ENCODE assay signal across 18 cellular contexts in genomic region chr6:79557683-79558082, GRCh38. TPM values are rescaled to one million over a fixed set of nuclear protein-coding genes. Genes with fewer than 3 reads are reported as not detected.
A peak's percentile ranks its signal among the peaks of the same experiment; 100 is the strongest.
DNase-seq lines count a peak whose midpoint lies in the region; ATAC-seq and TF ChIP-seq lines count a peak whose summit lies in the region.
"Had no signal": no experiment of that assay in that cellular context is flagged by ENCODE, and none has a peak within 500 bp of the region (broad histone marks: within the 10 kb centered on the region; RNA-seq: fewer than 3 reads in every experiment).

No MANE protein-coding gene starts in this region.

- H2BK20ac ChIP-seq in H9 (ENCODE audit: low read depth, low read length, poor library complexity, severe bottlenecking), result no peak overlapping the region

- H3K4me3 ChIP-seq in AG10803 (ENCODE audit: low read length) (no peak overlapping the region), SK-N-MC (no peak overlapping the region), fibroblast of mammary gland (ENCODE audit: control insufficient read depth, low read depth, low read length) (no peak overlapping the region)
- H3K4me3 ChIP-seq: BLaER1 treated with 17β-estradiol and CSF1 and Interleukin-3, amounts not matched to agents 10 nM and 100 nM; GM23338 had no signal

- no peak overlapping the region for H3K14ac ChIP-seq in H9 (ENCODE audit: insufficient read depth, low read length)

- no peak overlapping the region for H2BK120ac ChIP-seq in H9 (ENCODE audit: low read depth, low read length, poor library complexity, severe bottlenecking)

- no peak overlapping the region for H2BK5ac ChIP-seq in H9 (ENCODE audit: insufficient read length, low read length)

- H3K56ac ChIP-seq in H9 (ENCODE audit: insufficient read length, low read depth, low read length), result no peak overlapping the region

- H3K27me3 Mint-ChIP-seq in mesothelial cell of epicardium (ENCODE audit: low read depth) (no peaks in the 10 kb centered on the region), H9 (ENCODE audit: low read depth) (no peaks in the 10 kb centered on the region)
- H3K27me3 Mint-ChIP-seq: B cell had no signal

- H3K27ac ChIP-seq in SK-N-MC (peak overlapping the region; percentile 22), H9 (ENCODE audit: insufficient read length, low read depth, low read length) (no peak overlapping the region)
- H3K27ac ChIP-seq: BLaER1 treated with 17β-estradiol and CSF1 and Interleukin-3, amounts not matched to agents 10 nM and 100 nM had no signal

- H3K36me3 Mint-ChIP-seq in mesothelial cell of epicardium (peaks cover 31% of the 10 kb centered on the region), H9 (ENCODE audit: insufficient read depth in 1 of 3, low read depth in 3 of 3) (no peaks in the 10 kb centered on the region; a peak in 1 of 7 replicates)
- H3K36me3 Mint-ChIP-seq: CD8-positive, alpha-beta T cell had no signal

- H2AK5ac ChIP-seq in H9 (ENCODE audit: insufficient read length, low read length), result no peak overlapping the region

- H3K4me1 Mint-ChIP-seq in mesothelial cell of epicardium, result no peaks in the 10 kb centered on the region
- H3K4me1 Mint-ChIP-seq in H9, result peaks cover 6 to 8% of the 10 kb centered on the region in 2 experiments; a peak in 3 of 4 replicates
- H3K4me1 Mint-ChIP-seq: B cell had no signal

- H3K4me2 ChIP-seq in H9 (ENCODE audit: insufficient read depth, insufficient read length, low read length), result no peak overlapping the region
- H3K4me2 ChIP-seq: BLaER1 treated with 17β-estradiol and CSF1 and Interleukin-3, amounts not matched to agents 10 nM and 100 nM; GM23338 had no signal

- TF ChIP-seq CTCF in AG10803 (conservative IDR thresholded peaks at IDR 0.05; ENCODE audit: low read length), result no peak
- no peak for TF ChIP-seq CTCF in fibroblast of mammary gland (conservative IDR thresholded peaks at IDR 0.05; ENCODE audit: control insufficient read depth, insufficient read depth, low read depth, low read length)
- no peak for TF ChIP-seq CTCF in mesothelial cell of epicardium (IDR thresholded peaks at IDR 0.05; ENCODE audit: unreplicated experiment)
- no peak for TF ChIP-seq CTCF in H9 (conservative IDR thresholded peaks at IDR 0.05)

- H3K27ac Mint-ChIP-seq in mesothelial cell of epicardium (peak overlapping the region; percentile 28), H9 (no peak overlapping the region)
- H3K27ac Mint-ChIP-seq: B cell; CD8-positive, alpha-beta T cell; GM23338; HFFc6 had no signal

- H3K9ac ChIP-seq in SK-N-MC (ENCODE audit: insufficient read length), result no peak overlapping the region
- no peak overlapping the region for H3K9ac ChIP-seq in H9 (ENCODE audit: extremely low read depth, insufficient read length, low read length)
- H3K9ac ChIP-seq: BLaER1 treated with 17β-estradiol and CSF1 and Interleukin-3, amounts not matched to agents 10 nM and 100 nM had no signal

- H2BK15ac ChIP-seq in H9 (ENCODE audit: low read depth, low read length), result no peak overlapping the region

- H4K20me1 ChIP-seq in H9 (ENCODE audit: control insufficient read depth, insufficient read depth, insufficient read length), result no peaks in the 10 kb centered on the region
- H4K20me1 ChIP-seq: BLaER1 treated with 17β-estradiol and CSF1 and Interleukin-3, amounts not matched to agents 10 nM and 100 nM had no signal

- DNase-seq in AG10803 (ENCODE audit: low read depth), result peak; percentile 12
- DNase-seq in SK-N-MC (ENCODE audit: low read depth, low spot score), result no peak
- DNase-seq in fibroblast of mammary gland (ENCODE audit: low read depth), result peak; percentile 15
- no peak for DNase-seq in mesothelial cell of epicardium (ENCODE audit: low spot score in 2 of 2, unreplicated experiment in 2 of 2)
- DNase-seq in DMS153 (lab: John Stamatoyannopoulos, UW), result no peak
- DNase-seq in H9, result no peak
- no peak for DNase-seq in GM03348 (ENCODE audit: low spot score)
- DNase-seq: 8988T; Calu3; CD8-positive, alpha-beta T cell; DMS53; DND-41; HFFc6 had no signal

- H3K9me3 ChIP-seq in SK-N-MC (ENCODE audit: low read depth, low read length) (no peaks in the 10 kb centered on the region), H9 (ENCODE audit: control insufficient read depth, low read depth, low read length) (no peaks in the 10 kb centered on the region)
- H3K9me3 ChIP-seq: BLaER1 treated with 17β-estradiol and CSF1 and Interleukin-3, amounts not matched to agents 10 nM and 100 nM had no signal

- no peak overlapping the region for H3K23ac ChIP-seq in H9 (ENCODE audit: insufficient read length, low read depth, low read length)

- H3T11ph ChIP-seq in H9 (ENCODE audit: low read length), result no peak overlapping the region

- no peaks in the 10 kb centered on the region for H3K36me3 ChIP-seq in SK-N-MC (ENCODE audit: insufficient read depth, low read length)
- H3K36me3 ChIP-seq: BLaER1 treated with 17β-estradiol and CSF1 and Interleukin-3, amounts not matched to agents 10 nM and 100 nM had no signal

- no CpG with 5 or more reads among the region's 2 CpGs for WGBS in H9 (ENCODE audit: extremely low coverage, insufficient read length, low lambda C conversion rate)

- no peaks in the 10 kb centered on the region for H3K4me1 ChIP-seq in H9 (ENCODE audit: insufficient read depth, low read length)
- H3K4me1 ChIP-seq: BLaER1 treated with 17β-estradiol and CSF1 and Interleukin-3, amounts not matched to agents 10 nM and 100 nM had no signal

- no peak overlapping the region for H4K91ac ChIP-seq in H9 (ENCODE audit: insufficient read length, low read depth, low read length)

- no peaks in the 10 kb centered on the region for H3K23me2 ChIP-seq in H9 (ENCODE audit: insufficient read length, low read depth, low read length, poor library complexity, severe bottlenecking)

- H3K9me3 Mint-ChIP-seq in mesothelial cell of epicardium, result peaks cover 9% of the 10 kb centered on the region
- no peaks in the 10 kb centered on the region for H3K9me3 Mint-ChIP-seq in H9
- H3K9me3 Mint-ChIP-seq: CD8-positive, alpha-beta T cell; GM23338; HFFc6 had no signal

- no peak overlapping the region for H3K4me3 Mint-ChIP-seq in mesothelial cell of epicardium
- H3K4me3 Mint-ChIP-seq in H9, result no peak overlapping the region
- H3K4me3 Mint-ChIP-seq: B cell; CD8-positive, alpha-beta T cell; GM23338; HFFc6 had no signal

- H4K5ac ChIP-seq in H9 (ENCODE audit: insufficient read length, low read depth, low read length), result no peak overlapping the region

- H3K79me2 ChIP-seq in H9 (ENCODE audit: insufficient read depth, low read length), result no peaks in the 10 kb centered on the region

- H3K18ac ChIP-seq in H9 (ENCODE audit: insufficient read length, low read depth, low read length), result no peak overlapping the region

- no peaks in the 10 kb centered on the region for H3K27me3 ChIP-seq in H9 (ENCODE audit: insufficient read depth, low read length)
- H3K27me3 ChIP-seq: BLaER1 treated with 17β-estradiol and CSF1 and Interleukin-3, amounts not matched to agents 10 nM and 100 nM had no signal

- no peak overlapping the region for H3K4ac ChIP-seq in H9 (ENCODE audit: low read depth, low read length)

- no peak overlapping the region for H2AFZ ChIP-seq in H9 (ENCODE audit: low read length)
- H2AFZ ChIP-seq: GM23338 had no signal

- no peaks in the 10 kb centered on the region for H3K79me1 ChIP-seq in H9 (ENCODE audit: insufficient read depth, low read depth, low read length, poor library complexity, severe bottlenecking)

- H4K8ac ChIP-seq in H9 (replicated peaks; ENCODE audit: insufficient read length, low read depth, low read length), result no peak overlapping the region

- no peak for ATAC-seq in GM18511 (IDR thresholded peaks at IDR 0.05; ENCODE audit: unreplicated experiment)
- ATAC-seq: CD8-positive, alpha-beta T cell; GM23338; HCT116 had no signal

- H2BK12ac ChIP-seq in H9 (ENCODE audit: insufficient read length, low read depth, low read length), result no peak overlapping the region

RNA-seq across cellular contexts. Expression of gene LCA5, which starts 20.5 kb away (rescaled TPM):
- total RNA-seq in mesothelial cell of epicardium (8.7 to 9.2 TPM (median 8.9 TPM) in 3 replicates), H9 (2021) (2.3 TPM in 2 replicates)
- total RNA-seq: CD8-positive, alpha-beta T cell had no signal

Comparison
In these comparisons a context has a peak if more than half of its experiments do, and no peak if none do; other contexts are left out.
1. DNase-seq: peak in AG10803 (single experiment) and fibroblast of mammary gland (single experiment); none in SK-N-MC (single experiment), mesothelial cell of epicardium (0 of 2), DMS153 (single experiment), H9 (single experiment) and GM03348 (single experiment).